Comparison of ENCODE assay signal across 21 cellular contexts in genomic region chr21:30207252-30207579, GRCh38. TPM values are rescaled to one million over a fixed set of nuclear protein-coding genes. Genes with fewer than 3 reads are reported as not detected.
DNase-seq lines count a peak whose midpoint lies in the region; ATAC-seq and TF ChIP-seq lines count a peak whose summit lies in the region.
"Had no signal": no experiment of that assay in that cellular context is flagged by ENCODE, and none has a peak within 500 bp of the region (broad histone marks: within the 10 kb centered on the region; RNA-seq: fewer than 3 reads in every experiment).

No MANE protein-coding gene starts in this region.

- intact Hi-C loops in OCI-LY7 (cut with micrococcal nuclease; ENCODE audit: unreplicated experiment) = no loop called here

- H3K4me3 Mint-ChIP-seq in chondrocyte (ENCODE audit: unreplicated experiment) = no peak overlapping the region
- H3K4me3 Mint-ChIP-seq in neural crest cell = no peak overlapping the region
- H3K4me3 Mint-ChIP-seq: H9 had no signal

- no TSS peak for BruUV-seq in OCI-LY7 (replicated peaks; lab: Mats Ljungman, UMichigan)

- H3K27ac ChIP-seq in ACC112 (ENCODE audit: low read depth, low read length) = peak overlapping the region; percentile 25; the same call in 1 of the 2 replicates
- no peak overlapping the region for H3K27ac ChIP-seq in OCI-LY7 (ENCODE audit: low read depth, low read length, poor library complexity, severe bottlenecking)
- H3K27ac ChIP-seq: C4-2B, Peyer's patch had no signal

- ATAC-seq in HG03280 (IDR thresholded peaks at IDR 0.05; ENCODE audit: unreplicated experiment) (no peak), GM18867 (IDR thresholded peaks at IDR 0.05; ENCODE audit: unreplicated experiment) (no peak)

- peak overlapping the region; percentile 79 for H3K27ac Mint-ChIP-seq in chondrocyte (ENCODE audit: unreplicated experiment)
- H3K27ac Mint-ChIP-seq in neural crest cell (ENCODE audit: unreplicated experiment) = peak overlapping the region; percentile 96

- H3K36me3 Mint-ChIP-seq in chondrocyte (ENCODE audit: low read depth) (no peaks in the 10 kb centered on the region), neural crest cell (ENCODE audit: low read depth) (no peaks in the 10 kb centered on the region)

- no peak overlapping the region for H3K4me2 ChIP-seq in OCI-LY7 (ENCODE audit: low read length)

- H3K4me1 Mint-ChIP-seq in chondrocyte (ENCODE audit: low read depth) (peaks cover 14% of the 10 kb centered on the region), neural crest cell (peaks cover 27% of the 10 kb centered on the region)

- DNase-seq in OCI-M1 (lab: John Stamatoyannopoulos, UW) = peak; percentile 50
- DNase-seq in chondrocyte (ENCODE audit: low spot score) = no peak
- DNase-seq in neural crest cell (ENCODE audit: low read depth, low spot score) = no peak
- DNase-seq in OCI-LY7 (ENCODE audit: low spot score) = no peak
- no peak for DNase-seq in SKM-1 treated with dmso at 0.1 percent for 144 hours (lab: John Stamatoyannopoulos, UW; ENCODE audit: unreplicated experiment)
- DNase-seq: COR-L47, EL, H9, NCI-H1417 treated with DMSO at 0.1 percent for 48 hours, NCI-H1930, NCI-H2171, NCI-H82, Peyer's patch, Right ventricle myocardium superior had no signal

- no peak overlapping the region for H3K4me3 ChIP-seq in ACC112 (ENCODE audit: low read depth, low read length)
- no peak overlapping the region for H3K4me3 ChIP-seq in OCI-LY7 (ENCODE audit: low read depth, low read length, poor library complexity, severe bottlenecking)
- H3K4me3 ChIP-seq: Peyer's patch had no signal

- H3K27me3 Mint-ChIP-seq in chondrocyte (ENCODE audit: low read depth) = no peaks in the 10 kb centered on the region
- H3K27me3 Mint-ChIP-seq in neural crest cell (ENCODE audit: low read depth) = peaks cover 2% of the 10 kb centered on the region

- CTCF ChIA-PET in OCI-LY7 (lab: Charles Lee; ENCODE audit: unreplicated experiment) = no interaction called here

- peaks cover 10% of the 10 kb centered on the region for H3K4me1 ChIP-seq in ACC112 (ENCODE audit: control insufficient read depth, insufficient read depth, low read length, unreplicated experiment)
- no peaks in the 10 kb centered on the region for H3K4me1 ChIP-seq in OCI-LY7 (ENCODE audit: insufficient read depth, low read length, poor library complexity, severe bottlenecking)
- H3K4me1 ChIP-seq: Peyer's patch had no signal

- H2AFZ ChIP-seq in ACC112 (ENCODE audit: low read length, unreplicated experiment) (peak overlapping the region; percentile 42), OCI-LY7 (ENCODE audit: low read length) (no peak overlapping the region)

- no peaks in the 10 kb centered on the region for H3K9me2 ChIP-seq in OCI-LY7 (ENCODE audit: insufficient read depth, low read length)

- H3K79me2 ChIP-seq in ACC112 (ENCODE audit: control insufficient read depth, insufficient read depth, low read length, unreplicated experiment) (no peaks in the 10 kb centered on the region), OCI-LY7 (ENCODE audit: insufficient read depth, low read depth, low read length) (no peaks in the 10 kb centered on the region)

- no peaks in the 10 kb centered on the region for H4K20me1 ChIP-seq in OCI-LY7 (ENCODE audit: insufficient read depth, low read length)

- no peaks in the 10 kb centered on the region for H3K9me3 ChIP-seq in OCI-LY7 (ENCODE audit: low read length)
- H3K9me3 ChIP-seq: Peyer's patch had no signal

- H3K27me3 ChIP-seq in ACC112 (ENCODE audit: insufficient read depth, low read length) = no peaks in the 10 kb centered on the region
- H3K27me3 ChIP-seq: Peyer's patch had no signal

- peaks cover 6% of the 10 kb centered on the region for H3K9me3 Mint-ChIP-seq in chondrocyte (ENCODE audit: low read depth)
- H3K9me3 Mint-ChIP-seq in neural crest cell = peaks cover 2% of the 10 kb centered on the region
- H3K9me3 Mint-ChIP-seq: H9 had no signal

- H3K36me3 ChIP-seq in ACC112 (ENCODE audit: insufficient read depth, low read length) (no peaks in the 10 kb centered on the region), OCI-LY7 (ENCODE audit: insufficient read depth, low read length) (no peaks in the 10 kb centered on the region)
- H3K36me3 ChIP-seq: Peyer's patch had no signal

- POLR2A ChIA-PET in OCI-LY7 (lab: Charles Lee) = no interaction called here

- TF ChIP-seq CTCF in chondrocyte (IDR thresholded peaks at IDR 0.05) (no peak), neural crest cell (conservative IDR thresholded peaks at IDR 0.05) (no peak), OCI-LY7 (conservative IDR thresholded peaks at IDR 0.05; ENCODE audit: low read length) (no peak)

RNA-seq across cellular contexts. Expression of gene CLDN8, which starts 8.7 kb away (rescaled TPM):
- total RNA-seq in chondrocyte (not detected in 3 replicates), neural crest cell (not detected in 2 replicates), OCI-LY7 (2022) (not detected in 2 replicates)
- not detected in 2 replicates for total RNA-seq in OCI-LY7 (2014; rRNA removed; shearing (Covaris generic))
- total RNA-seq: A673, H9, HT-29, NCI-H460, Right ventricle myocardium superior had no signal

RNA-seq across cellular contexts. Expression of gene CLDN17, which starts 40.6 kb away (rescaled TPM):
- total RNA-seq in chondrocyte = not detected in 3 replicates
- not detected in 2 replicates for total RNA-seq in neural crest cell
- total RNA-seq in OCI-LY7 (2014; rRNA removed; shearing (Covaris generic)) = not detected in 2 replicates
- not detected in 2 replicates for total RNA-seq in OCI-LY7 (2022)
- total RNA-seq: A673, H9, HT-29, NCI-H460, Peyer's patch, Right ventricle myocardium superior had no signal
